ENCODE assay signal across 18 cellular contexts in the genomic region with DNA sequence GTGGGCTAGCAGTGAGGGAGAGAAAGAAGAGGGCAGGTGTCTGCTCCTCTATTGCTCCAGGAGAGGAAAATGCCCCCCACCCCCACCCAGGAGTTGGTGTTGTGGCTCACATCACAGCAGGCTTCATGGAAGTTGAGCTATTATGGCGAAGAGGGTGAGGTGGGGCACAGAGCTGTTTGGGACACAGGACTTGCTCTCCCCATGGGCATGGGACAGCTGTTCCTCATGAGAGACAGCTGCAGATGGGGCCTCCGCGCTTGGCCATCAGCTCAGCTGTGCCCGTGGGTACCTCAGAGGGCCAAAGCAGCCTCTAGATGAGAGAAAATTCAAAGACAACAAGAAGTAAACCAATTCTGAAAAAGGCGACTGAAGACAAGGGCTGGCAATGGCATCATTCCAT.
DNase-seq lines count a peak whose midpoint lies in the region; ATAC-seq, FAIRE-seq and TF ChIP-seq lines count a peak whose summit lies in the region.
"Had no signal": no experiment of that assay in that cellular context is flagged by ENCODE, and none has a peak within 500 bp of the region (broad histone marks: within the 10 kb centered on the region; RNA-seq: fewer than 3 reads in every experiment).

No MANE protein-coding gene starts in this region.

- no peak overlapping the region for H3K27ac ChIP-seq in CD4-positive, alpha-beta T cell (ENCODE audit: low read depth, low read length)
- H3K27ac ChIP-seq in neuronal stem cell (replicated peaks; ENCODE audit: low read length), result no peak overlapping the region

- no peak for DNase-seq in CD4-positive, alpha-beta T cell
- DNase-seq in GM12891 (ENCODE audit: insufficient read length, low spot score) (no peak), neuronal stem cell (ENCODE audit: low spot score) (no peak), NCI-H2196 treated with DMSO at 0.1 percent for 48 hours (lab: John Stamatoyannopoulos, UW; ENCODE audit: unreplicated experiment) (no peak)
- no peak for DNase-seq in activated CD8-positive, alpha-beta T cell treated with anti-CD3 and anti-CD28 coated beads for 36 hours
- DNase-seq: cortex of kidney; hypothalamus; KBM-7; NCI-H1092; NCI-H524 treated with DMSO at 0.1 percent for 48 hours; SHP77 treated with DMSO at 0.1 percent for 48 hours; stimulated activated CD4-positive, alpha-beta T cell treated with anti-CD3 and anti-CD28 coated beads, Interleukin-1b, Interleukin-23, amount 100 ng/mL, for 48 hours had no signal

- no peak for ATAC-seq in CD4-positive, alpha-beta T cell (ENCODE audit: poor library complexity)
- ATAC-seq in activated CD8-positive, alpha-beta T cell treated with anti-CD3 and anti-CD28 coated beads for 36 hours, result no peak
- ATAC-seq in GM21367 (IDR thresholded peaks at IDR 0.05; ENCODE audit: unreplicated experiment) (no peak), GM19035 (IDR thresholded peaks at IDR 0.05; ENCODE audit: unreplicated experiment) (no peak)
- ATAC-seq: sciatic nerve, WTC11 had no signal

- intact Hi-C loops in CD4-positive, alpha-beta T cell (cut with DNase I, micrococcal nuclease), result no loop called here
- intact Hi-C loops in activated CD8-positive, alpha-beta T cell treated with anti-CD3 and anti-CD28 coated beads for 36 hours (cut with micrococcal nuclease), result no loop called here

- no peak overlapping the region for H4K91ac ChIP-seq in neuronal stem cell (ENCODE audit: low read depth, low read length, poor library complexity)

- peak overlapping the region; percentile 26 for H3K27ac Mint-ChIP-seq in CD4-positive, alpha-beta T cell
- peak overlapping the region; percentile 31 for H3K27ac Mint-ChIP-seq in activated CD8-positive, alpha-beta T cell treated with anti-CD3 and anti-CD28 coated beads for 36 hours
- H3K27ac Mint-ChIP-seq: T-helper 1 cell treated with Interleukin-12 subunit alpha and Interleukin-12 subunit beta and Interleukin-4 antibody, amounts not matched to agents 30 μg/mL and 1 μg/mL, for 36 hours; WTC11 had no signal

- no peak overlapping the region for H2AFZ ChIP-seq in neuronal stem cell (ENCODE audit: low read length)

- CTCF ChIA-PET in CD4-positive, alpha-beta T cell (lab: Charles Lee), result no interaction called here
- CTCF ChIA-PET in activated CD8-positive, alpha-beta T cell treated with anti-CD3 and anti-CD28 coated beads for 36 hours (lab: Charles Lee), result no interaction called here

- H2BK15ac ChIP-seq in neuronal stem cell (ENCODE audit: low read length), result no peak overlapping the region

- no peak overlapping the region for H2BK120ac ChIP-seq in neuronal stem cell (ENCODE audit: low read depth, low read length)

- FAIRE-seq in GM12891 (lab: Jason Lieb, UNC), result peak; percentile 20
- FAIRE-seq: G401.6 had no signal

- no peaks in the 10 kb centered on the region for H3K36me3 Mint-ChIP-seq in CD4-positive, alpha-beta T cell (ENCODE audit: low read depth)
- peaks cover 47% of the 10 kb centered on the region for H3K36me3 Mint-ChIP-seq in activated CD8-positive, alpha-beta T cell treated with anti-CD3 and anti-CD28 coated beads for 36 hours (ENCODE audit: low read depth)
- H3K36me3 Mint-ChIP-seq: WTC11 had no signal

- peak overlapping the region; percentile 41 for H3K18ac ChIP-seq in neuronal stem cell (ENCODE audit: low read length)

- H3K4me3 Mint-ChIP-seq in CD4-positive, alpha-beta T cell, result no peak overlapping the region
- H3K4me3 Mint-ChIP-seq in activated CD8-positive, alpha-beta T cell treated with anti-CD3 and anti-CD28 coated beads for 36 hours, result no peak overlapping the region
- H3K4me3 Mint-ChIP-seq: T-helper 1 cell treated with Interleukin-12 subunit alpha and Interleukin-12 subunit beta and Interleukin-4 antibody, amounts not matched to agents 30 μg/mL and 1 μg/mL, for 36 hours; WTC11 had no signal

- no peak overlapping the region for H2BK12ac ChIP-seq in neuronal stem cell (ENCODE audit: low read length)

- H3K9me3 ChIP-seq in CD4-positive, alpha-beta T cell (ENCODE audit: control insufficient read depth, low read length), result no peaks in the 10 kb centered on the region
- H3K9me3 ChIP-seq in neuronal stem cell (replicated peaks in 1 of 2; ENCODE audit: control insufficient read depth in 2 of 2, insufficient read depth in 1 of 2, low read depth in 1 of 2, low read length in 2 of 2), result no peaks in the 10 kb centered on the region

- H4K8ac ChIP-seq in neuronal stem cell (ENCODE audit: low read depth, low read length), result no peak overlapping the region

- no peak overlapping the region for H3K4me3 ChIP-seq in neuronal stem cell (ENCODE audit: low read length in 2 of 2)

- no peak overlapping the region for H3K23ac ChIP-seq in neuronal stem cell (ENCODE audit: low read depth, low read length, poor library complexity)

- no peaks in the 10 kb centered on the region for H3K27me3 Mint-ChIP-seq in CD4-positive, alpha-beta T cell
- H3K27me3 Mint-ChIP-seq in activated CD8-positive, alpha-beta T cell treated with anti-CD3 and anti-CD28 coated beads for 36 hours, result no peaks in the 10 kb centered on the region

- H3K9ac ChIP-seq in neuronal stem cell (ENCODE audit: low read depth, low read length, poor library complexity), result no peak overlapping the region

- WGBS in neuronal stem cell (ENCODE audit: extremely low coverage in 2 of 2, insufficient read length in 2 of 2, insufficient replicate concordance in 1 of 2), 2 donors, result no CpG with 5 or more reads among the region's 5 CpGs

- no peaks in the 10 kb centered on the region for H3K36me3 ChIP-seq in neuronal stem cell (replicated peaks in 1 of 2; ENCODE audit: control insufficient read depth in 2 of 2, insufficient read depth in 2 of 2, low read length in 2 of 2)

- TF ChIP-seq POLR2A in GM12891 (IDR thresholded peaks at IDR 0.05; ENCODE audit: low read depth, low read length), result no peak

- H3K9me3 Mint-ChIP-seq in CD4-positive, alpha-beta T cell, result no peaks in the 10 kb centered on the region
- no peaks in the 10 kb centered on the region for H3K9me3 Mint-ChIP-seq in activated CD8-positive, alpha-beta T cell treated with anti-CD3 and anti-CD28 coated beads for 36 hours
- H3K9me3 Mint-ChIP-seq: T-helper 1 cell treated with Interleukin-12 subunit alpha and Interleukin-12 subunit beta and Interleukin-4 antibody, amounts not matched to agents 30 μg/mL and 1 μg/mL, for 36 hours; WTC11 had no signal

- no peak for TF ChIP-seq CTCF in CD4-positive, alpha-beta T cell (IDR thresholded peaks at IDR 0.05)
- no peak for TF ChIP-seq CTCF in activated CD8-positive, alpha-beta T cell treated with anti-CD3 and anti-CD28 coated beads for 36 hours (IDR thresholded peaks at IDR 0.05)

- no peak overlapping the region for H2BK5ac ChIP-seq in neuronal stem cell (ENCODE audit: low read length)

- POLR2A ChIA-PET in CD4-positive, alpha-beta T cell (lab: Charles Lee), result no interaction called here
- POLR2A ChIA-PET in activated CD8-positive, alpha-beta T cell treated with anti-CD3 and anti-CD28 coated beads for 36 hours (lab: Charles Lee), result interaction anchor here (1.1 to 1.9 kb wide), 4 partner anchors 12 to 19 kb away, joined by 3 to 6 read pairs (median 4); no protein-coding TSS in a partner anchor

- no peak overlapping the region for H2AK5ac ChIP-seq in neuronal stem cell (ENCODE audit: low read depth, low read length)

- no peaks in the 10 kb centered on the region for H3K79me1 ChIP-seq in neuronal stem cell (ENCODE audit: low read depth, low read length)

- peaks cover 70% of the 10 kb centered on the region for H3K4me1 Mint-ChIP-seq in CD4-positive, alpha-beta T cell (ENCODE audit: low read depth)
- peaks cover 83% of the 10 kb centered on the region for H3K4me1 Mint-ChIP-seq in activated CD8-positive, alpha-beta T cell treated with anti-CD3 and anti-CD28 coated beads for 36 hours (ENCODE audit: low read depth)

- H3K27me3 ChIP-seq in CD4-positive, alpha-beta T cell (ENCODE audit: control insufficient read depth, insufficient read depth, low read length), result no peaks in the 10 kb centered on the region
- no peaks in the 10 kb centered on the region for H3K27me3 ChIP-seq in neuronal stem cell (ENCODE audit: control insufficient read depth in 3 of 3, insufficient read depth in 3 of 3, low read depth in 1 of 3, low read length in 3 of 3)

- H3K14ac ChIP-seq in neuronal stem cell (ENCODE audit: low read length), result no peak overlapping the region

- peaks cover 16 to 20% of the 10 kb centered on the region in 2 donors for H3K4me1 ChIP-seq in neuronal stem cell (ENCODE audit: control insufficient read depth in 2 of 2, insufficient read depth in 1 of 2, low read depth in 1 of 2, low read length in 2 of 2)

- no peak overlapping the region for H3K4me2 ChIP-seq in neuronal stem cell (ENCODE audit: insufficient read depth, low read length, poor library complexity, severe bottlenecking)

- H3K4ac ChIP-seq in neuronal stem cell (ENCODE audit: low read length), result no peak overlapping the region

TF ChIP-seq in GM12891, 5 proteins besides CTCF, POLR2A, EP300 and RAD21:
- TF ChIP-seq PAX5 (IDR thresholded peaks at IDR 0.05; ENCODE audit: insufficient read depth, low read length, severe bottlenecking), result no peak
- no peak for TF ChIP-seq TAF1 (IDR thresholded peaks at IDR 0.05; ENCODE audit: low read depth, low read length)
- no peak for TF ChIP-seq POLR2AphosphoS5 (IDR thresholded peaks at IDR 0.05; ENCODE audit: low read depth, low read length)
- no peak for TF ChIP-seq POU2F2 (IDR thresholded peaks at IDR 0.05; ENCODE audit: low read depth, low read length)
- no peak for TF ChIP-seq SPI1 (IDR thresholded peaks at IDR 0.05; ENCODE audit: low read depth, low read length)
